Comparison of ENCODE assay signal across 8 cellular contexts in genomic region chr7:23938937-23939552, GRCh38.
DNase-seq lines count a peak whose midpoint lies in the region; ATAC-seq and TF ChIP-seq lines count a peak whose summit lies in the region.

No MANE protein-coding gene starts in this region.

- H3F3A ChIP-seq in SK-N-SH (replicated peaks; ENCODE audit: insufficient read depth), result no peaks in the 10 kb centered on the region

- intact Hi-C loops in ascending aorta (cut with DNase I), result no loop called here

- TF ChIP-seq CTCF in SK-N-SH (IDR thresholded peaks at IDR 0.05) (peak; percentile 50; the same call in 1 of the 2 replicates), ascending aorta (IDR thresholded peaks at IDR 0.05) (no peak)

- H3K9me3 ChIP-seq in SK-N-SH, result no peaks in the 10 kb centered on the region
- no peaks in the 10 kb centered on the region for H3K9me3 ChIP-seq in ascending aorta

- peak; percentile 69 for DNase-seq in Daoy (ENCODE audit: low read depth)
- DNase-seq in KBM-7, result peak; percentile 30
- peak; percentile 51 for DNase-seq in SK-N-SH
- DNase-seq in iPS-NIHi11 (ENCODE audit: low spot score), result peak; percentile 67
- DNase-seq in midbrain (lab: John Stamatoyannopoulos, UW), result no peak
- DNase-seq in activated T-cell treated with anti-CD3 and anti-CD28 coated beads, Interleukin-2, amount 50 U/mL, for 48 hours, result no peak
- no peak for DNase-seq in ascending aorta (ENCODE audit: low spot score in 2 of 2)

- no peaks in the 10 kb centered on the region; the same call in 1 of the 2 replicates for H3K9me2 ChIP-seq in SK-N-SH

- no peak overlapping the region for H3K9ac ChIP-seq in SK-N-SH

- no peaks in the 10 kb centered on the region for H4K20me1 ChIP-seq in SK-N-SH (ENCODE audit: insufficient read depth)

- no peak for TF ChIP-seq EP300 in SK-N-SH (IDR thresholded peaks at IDR 0.05; ENCODE audit: borderline replicate concordance in 1 of 2, low read depth in 1 of 2, low read length in 1 of 2)

- no peak overlapping the region for H3K27ac ChIP-seq in SK-N-SH (ENCODE audit: low read depth in 2 of 2, low read length in 1 of 2)
- no peak overlapping the region for H3K27ac ChIP-seq in ascending aorta

- CTCF ChIA-PET in SK-N-SH (lab: Yijun Ruan, JAX), result interaction anchor here (0.6 to 3.4 kb wide), 15 partner anchors 9 to 442 kb away, joined by 3 to 27 read pairs (median 3); partner anchors contain the start of gene NPY

- no peak overlapping the region for H3K4me2 ChIP-seq in SK-N-SH

- POLR2A ChIA-PET in SK-N-SH (lab: Yijun Ruan, JAX), result no interaction called here

- no peaks in the 10 kb centered on the region for H3K79me2 ChIP-seq in SK-N-SH (ENCODE audit: insufficient read depth)

- in situ Hi-C loops in KBM-7 (cut with MboI; ENCODE audit: low pct_unique_long_range_greater_than_20kb, low sequenced_read_pairs), result no loop called here

- peak; percentile 67 for ATAC-seq in GM19467 (IDR thresholded peaks at IDR 0.05; ENCODE audit: unreplicated experiment)

- H3K4me1 ChIP-seq in SK-N-SH (ENCODE audit: control insufficient read depth in 1 of 2, insufficient read depth in 2 of 2, low read depth in 1 of 2, low read length in 1 of 2), result no peaks in the 10 kb centered on the region; a peak in 1 of 4 replicates
- no peaks in the 10 kb centered on the region for H3K4me1 ChIP-seq in ascending aorta

- 46% methylated on average over 4 of the region's 4 CpGs for WGBS in SK-N-SH (ENCODE audit: low lambda C conversion rate)

- peak; percentile 78 for TF ChIP-seq RAD21 in SK-N-SH (IDR thresholded peaks at IDR 0.05; ENCODE audit: low read length)

- H3K36me3 ChIP-seq in SK-N-SH (replicated peaks in 1 of 2; ENCODE audit: control insufficient read depth in 1 of 2, insufficient read depth in 2 of 2, low read length in 1 of 2), result no peaks in the 10 kb centered on the region
- no peaks in the 10 kb centered on the region for H3K36me3 ChIP-seq in ascending aorta

- H2AFZ ChIP-seq in SK-N-SH (ENCODE audit: low read depth), result no peak overlapping the region

- H3K27me3 ChIP-seq in SK-N-SH (ENCODE audit: insufficient read depth) (no peaks in the 10 kb centered on the region), ascending aorta (no peaks in the 10 kb centered on the region)

- no peak overlapping the region for H3K4me3 ChIP-seq in SK-N-SH (ENCODE audit: low read depth in 2 of 2, low read length in 1 of 2)
- no peak overlapping the region for H3K4me3 ChIP-seq in ascending aorta

TF ChIP-seq in SK-N-SH, 30 proteins besides CTCF, POLR2A, EP300 and RAD21:
- TF ChIP-seq GABPA (IDR thresholded peaks at IDR 0.05; ENCODE audit: low read depth), result no peak
- no peak for TF ChIP-seq FOSL2 (IDR thresholded peaks at IDR 0.05; ENCODE audit: borderline replicate concordance, low read depth)
- TF ChIP-seq, protein P1, sequence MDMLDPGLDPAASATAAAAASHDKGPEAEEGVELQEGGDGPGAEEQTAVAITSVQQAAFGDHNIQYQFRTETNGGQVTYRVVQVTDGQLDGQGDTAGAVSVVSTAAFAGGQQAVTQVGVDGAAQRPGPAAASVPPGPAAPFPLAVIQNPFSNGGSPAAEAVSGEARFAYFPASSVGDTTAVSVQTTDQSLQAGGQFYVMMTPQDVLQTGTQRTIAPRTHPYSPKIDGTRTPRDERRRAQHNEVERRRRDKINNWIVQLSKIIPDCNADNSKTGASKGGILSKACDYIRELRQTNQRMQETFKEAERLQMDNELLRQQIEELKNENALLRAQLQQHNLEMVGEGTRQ (IDR thresholded peaks at IDR 0.05; ENCODE audit: borderline replicate concordance, low read depth, low read length), result no peak
- peak; percentile 73 for TF ChIP-seq SMC3 (IDR thresholded peaks at IDR 0.05; ENCODE audit: low read depth, low read length)
- TF ChIP-seq RFX5 (IDR thresholded peaks at IDR 0.05; ENCODE audit: low read length), result no peak

Comparison
In these comparisons a context has a peak if more than half of its experiments do, and no peak if none do; other contexts are left out.
1. DNase-seq: peak in Daoy (single experiment), KBM-7 (single experiment), SK-N-SH (single experiment) and iPS-NIHi11 (single experiment); none in midbrain (single experiment), activated T-cell treated with anti-CD3 and anti-CD28 coated beads, Interleukin-2, amount 50 U/mL, for 48 hours (0 of 2) and ascending aorta (0 of 2).